ENCODE assay signal across 19 cellular contexts in the genomic region with DNA sequence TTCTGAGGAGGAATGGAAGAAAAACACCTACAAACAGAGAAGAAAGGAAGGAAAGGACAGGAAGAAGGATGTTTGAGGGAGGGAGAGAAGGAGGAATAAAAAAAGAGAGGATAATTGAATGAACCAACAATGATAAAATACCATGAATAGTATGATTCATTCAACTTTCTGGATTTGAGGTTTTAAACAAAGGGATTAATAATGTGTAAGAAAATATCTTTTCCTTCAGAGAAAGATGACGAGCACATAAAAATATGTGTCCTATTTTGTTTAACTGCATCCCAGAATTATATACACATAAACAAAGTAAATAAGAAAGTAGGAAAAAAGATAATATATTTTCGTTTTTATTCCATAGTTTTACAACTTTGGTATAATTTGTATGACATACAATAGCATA.
A peak's percentile ranks its signal among the peaks of the same experiment; 100 is the strongest.
DNase-seq lines count a peak whose midpoint lies in the region; ATAC-seq and TF ChIP-seq lines count a peak whose summit lies in the region.
"Had no signal": no experiment of that assay in that cellular context is flagged by ENCODE, and none has a peak within 500 bp of the region (broad histone marks: within the 10 kb centered on the region; RNA-seq: fewer than 3 reads in every experiment).

No MANE protein-coding gene starts in this region.

- no peaks in the 10 kb centered on the region for H3K4me1 ChIP-seq in foreskin keratinocyte
- H3K4me1 ChIP-seq: BE2C had no signal

- peak; percentile 53 for ATAC-seq in SK-N-SH treated with all-trans-retinoic acid at 6 μM for 48 hours
- ATAC-seq in foreskin keratinocyte: peak; percentile 33
- no peak for ATAC-seq in HG02884 (IDR thresholded peaks at IDR 0.05; ENCODE audit: unreplicated experiment)
- ATAC-seq: GM12878, GM23338, HCT116, HepG2 had no signal

- H3K36me3 Mint-ChIP-seq in progenitor cell of endocrine pancreas (ENCODE audit: insufficient read depth): no peaks in the 10 kb centered on the region
- H3K36me3 Mint-ChIP-seq: IgD-negative memory B cell had no signal

- no peaks in the 10 kb centered on the region for H3K9me3 Mint-ChIP-seq in progenitor cell of endocrine pancreas (ENCODE audit: low read depth)
- H3K9me3 Mint-ChIP-seq: GM23338, HFFc6 had no signal

- no peak overlapping the region for H3K27ac Mint-ChIP-seq in progenitor cell of endocrine pancreas
- H3K27ac Mint-ChIP-seq: CD4-positive, alpha-beta T cell; GM23338; HFFc6; IgD-negative memory B cell had no signal

- TF ChIP-seq CTCF in foreskin keratinocyte (conservative IDR thresholded peaks at IDR 0.05): no peak
- no peak for TF ChIP-seq CTCF in progenitor cell of endocrine pancreas (IDR thresholded peaks at IDR 0.05; ENCODE audit: unreplicated experiment)

- peaks cover 5% of the 10 kb centered on the region for H3K4me1 Mint-ChIP-seq in progenitor cell of endocrine pancreas (ENCODE audit: low read depth)
- H3K4me1 Mint-ChIP-seq: IgD-negative memory B cell had no signal

- H3K27me3 ChIP-seq in foreskin keratinocyte: no peaks in the 10 kb centered on the region
- H3K27me3 ChIP-seq: BE2C had no signal

- no peak overlapping the region for H3K4me3 Mint-ChIP-seq in progenitor cell of endocrine pancreas (ENCODE audit: low read depth)
- H3K4me3 Mint-ChIP-seq: CD4-positive, alpha-beta T cell; GM23338; HFFc6; IgD-negative memory B cell had no signal

- DNase-seq in HCEC 1CT (peak; percentile 11), foreskin keratinocyte (peak in 1 of 2 donors; percentile 42), progenitor cell of endocrine pancreas (ENCODE audit: low spot score, unreplicated experiment) (no peak), glomerular visceral epithelial cell (ENCODE audit: extremely low spot score) (no peak)
- DNase-seq: ACHN; BE2C; C1 segment of cervical spinal cord; Caco-2; CD4-positive, alpha-beta T cell; GF-D8; HFFc6; KBM-7 had no signal

- no peak overlapping the region for H3K27ac ChIP-seq in foreskin keratinocyte

- no peaks in the 10 kb centered on the region for H3K27me3 Mint-ChIP-seq in progenitor cell of endocrine pancreas
- H3K27me3 Mint-ChIP-seq: CD4-positive, alpha-beta T cell; IgD-negative memory B cell had no signal

TF ChIP-seq in SK-N-SH treated with all-trans-retinoic acid at 6 μM for 48 hours, 23 proteins besides CTCF, POLR2A, EP300 and RAD21:
- TF ChIP-seq SNAI2 (CRISPR knock-in tag; IDR thresholded peaks at IDR 0.05) (no peak), ARNTL (CRISPR knock-in tag; IDR thresholded peaks at IDR 0.05; ENCODE audit: borderline replicate concordance, low read depth) (no peak), ZNF8 (CRISPR knock-in tag; IDR thresholded peaks at IDR 0.05) (no peak), CSDC2 (CRISPR knock-in tag; IDR thresholded peaks at IDR 0.05) (no peak), RARB (CRISPR knock-in tag; IDR thresholded peaks at IDR 0.05) (no peak), ZC3H10 (CRISPR knock-in tag; IDR thresholded peaks at IDR 0.05) (no peak), ZNF70 (CRISPR knock-in tag; IDR thresholded peaks at IDR 0.05) (no peak), ISL1 (CRISPR knock-in tag; IDR thresholded peaks at IDR 0.05) (no peak)
- TF ChIP-seq, protein P1, sequence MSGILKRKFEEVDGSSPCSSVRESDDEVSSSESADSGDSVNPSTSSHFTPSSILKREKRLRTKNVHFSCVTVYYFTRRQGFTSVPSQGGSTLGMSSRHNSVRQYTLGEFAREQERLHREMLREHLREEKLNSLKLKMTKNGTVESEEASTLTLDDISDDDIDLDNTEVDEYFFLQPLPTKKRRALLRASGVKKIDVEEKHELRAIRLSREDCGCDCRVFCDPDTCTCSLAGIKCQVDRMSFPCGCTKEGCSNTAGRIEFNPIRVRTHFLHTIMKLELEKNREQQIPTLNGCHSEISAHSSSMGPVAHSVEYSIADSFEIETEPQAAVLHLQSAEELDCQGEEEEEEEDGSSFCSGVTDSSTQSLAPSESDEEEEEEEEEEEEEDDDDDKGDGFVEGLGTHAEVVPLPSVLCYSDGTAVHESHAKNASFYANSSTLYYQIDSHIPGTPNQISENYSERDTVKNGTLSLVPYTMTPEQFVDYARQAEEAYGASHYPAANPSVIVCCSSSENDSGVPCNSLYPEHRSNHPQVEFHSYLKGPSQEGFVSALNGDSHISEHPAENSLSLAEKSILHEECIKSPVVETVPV (CRISPR knock-in tag; IDR thresholded peaks at IDR 0.05): no peak
- TF ChIP-seq, protein P2, sequence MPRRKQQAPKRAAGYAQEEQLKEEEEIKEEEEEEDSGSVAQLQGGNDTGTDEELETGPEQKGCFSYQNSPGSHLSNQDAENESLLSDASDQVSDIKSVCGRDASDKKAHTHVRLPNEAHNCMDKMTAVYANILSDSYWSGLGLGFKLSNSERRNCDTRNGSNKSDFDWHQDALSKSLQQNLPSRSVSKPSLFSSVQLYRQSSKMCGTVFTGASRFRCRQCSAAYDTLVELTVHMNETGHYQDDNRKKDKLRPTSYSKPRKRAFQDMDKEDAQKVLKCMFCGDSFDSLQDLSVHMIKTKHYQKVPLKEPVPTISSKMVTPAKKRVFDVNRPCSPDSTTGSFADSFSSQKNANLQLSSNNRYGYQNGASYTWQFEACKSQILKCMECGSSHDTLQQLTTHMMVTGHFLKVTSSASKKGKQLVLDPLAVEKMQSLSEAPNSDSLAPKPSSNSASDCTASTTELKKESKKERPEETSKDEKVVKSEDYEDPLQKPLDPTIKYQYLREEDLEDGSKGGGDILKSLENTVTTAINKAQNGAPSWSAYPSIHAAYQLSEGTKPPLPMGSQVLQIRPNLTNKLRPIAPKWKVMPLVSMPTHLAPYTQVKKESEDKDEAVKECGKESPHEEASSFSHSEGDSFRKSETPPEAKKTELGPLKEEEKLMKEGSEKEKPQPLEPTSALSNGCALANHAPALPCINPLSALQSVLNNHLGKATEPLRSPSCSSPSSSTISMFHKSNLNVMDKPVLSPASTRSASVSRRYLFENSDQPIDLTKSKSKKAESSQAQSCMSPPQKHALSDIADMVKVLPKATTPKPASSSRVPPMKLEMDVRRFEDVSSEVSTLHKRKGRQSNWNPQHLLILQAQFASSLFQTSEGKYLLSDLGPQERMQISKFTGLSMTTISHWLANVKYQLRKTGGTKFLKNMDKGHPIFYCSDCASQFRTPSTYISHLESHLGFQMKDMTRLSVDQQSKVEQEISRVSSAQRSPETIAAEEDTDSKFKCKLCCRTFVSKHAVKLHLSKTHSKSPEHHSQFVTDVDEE (CRISPR knock-in tag; IDR thresholded peaks at IDR 0.05): no peak
- TF ChIP-seq, protein P3, sequence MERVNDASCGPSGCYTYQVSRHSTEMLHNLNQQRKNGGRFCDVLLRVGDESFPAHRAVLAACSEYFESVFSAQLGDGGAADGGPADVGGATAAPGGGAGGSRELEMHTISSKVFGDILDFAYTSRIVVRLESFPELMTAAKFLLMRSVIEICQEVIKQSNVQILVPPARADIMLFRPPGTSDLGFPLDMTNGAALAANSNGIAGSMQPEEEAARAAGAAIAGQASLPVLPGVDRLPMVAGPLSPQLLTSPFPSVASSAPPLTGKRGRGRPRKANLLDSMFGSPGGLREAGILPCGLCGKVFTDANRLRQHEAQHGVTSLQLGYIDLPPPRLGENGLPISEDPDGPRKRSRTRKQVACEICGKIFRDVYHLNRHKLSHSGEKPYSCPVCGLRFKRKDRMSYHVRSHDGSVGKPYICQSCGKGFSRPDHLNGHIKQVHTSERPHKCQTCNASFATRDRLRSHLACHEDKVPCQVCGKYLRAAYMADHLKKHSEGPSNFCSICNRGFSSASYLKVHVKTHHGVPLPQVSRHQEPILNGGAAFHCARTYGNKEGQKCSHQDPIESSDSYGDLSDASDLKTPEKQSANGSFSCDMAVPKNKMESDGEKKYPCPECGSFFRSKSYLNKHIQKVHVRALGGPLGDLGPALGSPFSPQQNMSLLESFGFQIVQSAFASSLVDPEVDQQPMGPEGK (CRISPR knock-in tag; IDR thresholded peaks at IDR 0.05; ENCODE audit: borderline replicate concordance): no peak
- TF ChIP-seq, protein P4, sequence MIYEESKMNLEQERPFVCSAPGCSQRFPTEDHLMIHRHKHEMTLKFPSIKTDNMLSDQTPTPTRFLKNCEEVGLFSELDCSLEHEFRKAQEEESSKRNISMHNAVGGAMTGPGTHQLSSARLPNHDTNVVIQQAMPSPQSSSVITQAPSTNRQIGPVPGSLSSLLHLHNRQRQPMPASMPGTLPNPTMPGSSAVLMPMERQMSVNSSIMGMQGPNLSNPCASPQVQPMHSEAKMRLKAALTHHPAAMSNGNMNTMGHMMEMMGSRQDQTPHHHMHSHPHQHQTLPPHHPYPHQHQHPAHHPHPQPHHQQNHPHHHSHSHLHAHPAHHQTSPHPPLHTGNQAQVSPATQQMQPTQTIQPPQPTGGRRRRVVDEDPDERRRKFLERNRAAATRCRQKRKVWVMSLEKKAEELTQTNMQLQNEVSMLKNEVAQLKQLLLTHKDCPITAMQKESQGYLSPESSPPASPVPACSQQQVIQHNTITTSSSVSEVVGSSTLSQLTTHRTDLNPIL (CRISPR knock-in tag; IDR thresholded peaks at IDR 0.05; ENCODE audit: low read depth): no peak
